26 cellular contexts compared by ENCODE assay signal in the genomic region with DNA sequence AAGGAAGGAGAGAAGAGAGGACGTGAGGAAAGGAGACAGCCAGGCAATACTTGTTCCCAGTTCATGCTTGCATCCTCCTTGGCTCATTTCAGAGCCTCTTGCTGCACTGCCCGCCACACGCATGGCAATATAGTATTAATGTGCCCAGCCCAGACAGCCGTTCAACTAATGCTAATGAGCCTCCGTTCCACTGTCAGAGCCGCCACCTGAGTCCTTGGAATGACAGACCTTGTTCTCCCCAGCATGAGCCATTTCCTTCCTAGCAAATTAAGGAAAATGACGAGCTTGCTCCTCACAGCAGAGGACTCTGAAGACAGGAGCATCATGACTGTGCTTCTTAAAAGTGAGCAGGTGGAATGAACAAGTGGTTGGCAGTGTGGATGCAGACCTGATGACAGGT. TPM values are rescaled to one million over a fixed set of nuclear protein-coding genes. Genes with fewer than 3 reads are reported as not detected.
DNase-seq lines count a peak whose midpoint lies in the region; ATAC-seq, FAIRE-seq and TF ChIP-seq lines count a peak whose summit lies in the region.
"Had no signal": no experiment of that assay in that cellular context is flagged by ENCODE, and none has a peak within 500 bp of the region (broad histone marks: within the 10 kb centered on the region; RNA-seq: fewer than 3 reads in every experiment).

No MANE protein-coding gene starts in this region.

- no peak overlapping the region for H3K4ac ChIP-seq in neuronal stem cell (ENCODE audit: low read length)

- no peaks in the 10 kb centered on the region for H3K36me3 ChIP-seq in neuronal stem cell (replicated peaks in 1 of 2; ENCODE audit: control insufficient read depth in 2 of 2, insufficient read depth in 2 of 2, low read length in 2 of 2)
- H3K36me3 ChIP-seq in kidney (ENCODE audit: control insufficient read depth in 1 of 2, insufficient read depth in 2 of 2, low read length in 2 of 2) = no peaks in the 10 kb centered on the region
- H3K36me3 ChIP-seq: BLaER1, SJSA1 had no signal

- H4K91ac ChIP-seq in neuronal stem cell (ENCODE audit: low read depth, low read length, poor library complexity) = no peak overlapping the region

- no peak overlapping the region for H2AFZ ChIP-seq in neuronal stem cell (ENCODE audit: low read length)

- ATAC-seq in left ventricle myocardium superior = no peak
- ATAC-seq: K562, Right ventricle myocardium inferior had no signal

- H3K4me2 ChIP-seq in neuronal stem cell (ENCODE audit: insufficient read depth, low read length, poor library complexity, severe bottlenecking) = no peak overlapping the region
- H3K4me2 ChIP-seq: BLaER1 had no signal

- no peak overlapping the region for H2AK5ac ChIP-seq in neuronal stem cell (ENCODE audit: low read depth, low read length)

- peaks cover 0 to 20% (median 0%) of the 10 kb centered on the region in 3 experiments for H3K27me3 ChIP-seq in neuronal stem cell (ENCODE audit: control insufficient read depth in 3 of 3, insufficient read depth in 3 of 3, low read depth in 1 of 3, low read length in 3 of 3)
- H3K27me3 ChIP-seq: BLaER1, SJSA1 had no signal

- WGBS in neuronal stem cell (ENCODE audit: extremely low coverage in 2 of 2, insufficient read length in 2 of 2, insufficient replicate concordance in 1 of 2), 2 donors = no CpG with 5 or more reads among the region's 7 CpGs

- H3K18ac ChIP-seq in neuronal stem cell (ENCODE audit: low read length) = peak overlapping the region; percentile 60

- no peak for FAIRE-seq in kidney (lab: Jason Lieb, UNC)
- FAIRE-seq: H54, K562, RCC 7860 had no signal

- H3K79me1 ChIP-seq in neuronal stem cell (ENCODE audit: low read depth, low read length) = no peaks in the 10 kb centered on the region

- no peak overlapping the region for H3K4me3 ChIP-seq in neuronal stem cell (ENCODE audit: low read length in 2 of 2)
- no peak overlapping the region for H3K4me3 ChIP-seq in kidney (ENCODE audit: low read length in 2 of 2)
- H3K4me3 ChIP-seq: BLaER1, K562, SJSA1 had no signal

- POLR2A ChIA-PET in RWPE1 (lab: Yijun Ruan, JAX; ENCODE audit: low non-redundant PET) = no interaction called here

- H3K14ac ChIP-seq in neuronal stem cell (ENCODE audit: low read length) = no peak overlapping the region

- H3K9me3 ChIP-seq in neuronal stem cell (replicated peaks in 1 of 2; ENCODE audit: control insufficient read depth in 2 of 2, insufficient read depth in 1 of 2, low read depth in 1 of 2, low read length in 2 of 2) (peaks cover 0 to 5% of the 10 kb centered on the region in 2 donors), kidney (ENCODE audit: control insufficient read depth in 1 of 2, low read length in 2 of 2) (no peaks in the 10 kb centered on the region)
- H3K9me3 ChIP-seq: BLaER1, SJSA1 had no signal

- H4K8ac ChIP-seq in neuronal stem cell (ENCODE audit: low read depth, low read length) = no peak overlapping the region

- H3K23ac ChIP-seq in neuronal stem cell (ENCODE audit: low read depth, low read length, poor library complexity) = no peak overlapping the region

- no peak overlapping the region for H2BK15ac ChIP-seq in neuronal stem cell (ENCODE audit: low read length)

- H2BK12ac ChIP-seq in neuronal stem cell (ENCODE audit: low read length) = no peak overlapping the region

- intact Hi-C loops in cardiac septum (cut with DNase I) = no loop called here
- intact Hi-C loops in left ventricle myocardium superior (cut with micrococcal nuclease) = no loop called here
- intact Hi-C loops in kidney (cut with DNase I) = no loop called here

- H2BK120ac ChIP-seq in neuronal stem cell (ENCODE audit: low read depth, low read length) = no peak overlapping the region

- H2BK5ac ChIP-seq in neuronal stem cell (ENCODE audit: low read length) = no peak overlapping the region

- H3K4me1 ChIP-seq in neuronal stem cell (ENCODE audit: control insufficient read depth in 2 of 2, insufficient read depth in 1 of 2, low read depth in 1 of 2, low read length in 2 of 2) = peaks cover 9 to 31% of the 10 kb centered on the region in 2 donors
- no peaks in the 10 kb centered on the region for H3K4me1 ChIP-seq in kidney (ENCODE audit: control insufficient read depth in 1 of 2, insufficient read depth in 1 of 2, low read depth in 1 of 2, low read length in 2 of 2)
- H3K4me1 ChIP-seq: SJSA1 had no signal

- DNase-seq in NCI-H1417 (lab: John Stamatoyannopoulos, UW) = peak in 2 of 3 experiments; percentile 41 to 65
- no peak for DNase-seq in NCI-H1417 treated with DMSO at 0.1 percent for 48 hours (lab: John Stamatoyannopoulos, UW)
- peak; percentile 26 for DNase-seq in cardiac septum (ENCODE audit: low spot score)
- no peak for DNase-seq in left ventricle myocardium superior
- DNase-seq in neuronal stem cell (ENCODE audit: low spot score) = no peak
- no peak for DNase-seq in HCEC 1CT
- no peak for DNase-seq in RWPE1 (ENCODE audit: low spot score)
- no peak for DNase-seq in kidney
- DNase-seq: ACHN, DMS79, HFFc6, MM.1S, NCI-H1048, NCI-H2029 treated with DMSO at 0.1 percent for 48 hours, NCI-H2171 treated with DMSO at 0.1 percent for 48 hours had no signal

- CTCF ChIA-PET in RWPE1 (lab: Yijun Ruan, JAX) = no interaction called here

- no peak overlapping the region for H3K9ac ChIP-seq in neuronal stem cell (ENCODE audit: low read depth, low read length, poor library complexity)
- H3K9ac ChIP-seq in kidney (ENCODE audit: low read length in 2 of 2) = no peak overlapping the region
- H3K9ac ChIP-seq: BLaER1 had no signal

- no peak for TF ChIP-seq CTCF in RWPE1 (conservative IDR thresholded peaks at IDR 0.05; ENCODE audit: low read depth)
- TF ChIP-seq CTCF in kidney (IDR thresholded peaks at IDR 0.05; ENCODE audit: borderline replicate concordance, extremely low read depth, insufficient read depth) = no peak

- H3K27ac ChIP-seq in neuronal stem cell (replicated peaks; ENCODE audit: low read length) (no peak overlapping the region), RWPE1 (no peak overlapping the region), kidney (ENCODE audit: low read depth in 2 of 2, low read length in 2 of 2) (no peak overlapping the region)
- H3K27ac ChIP-seq: 22Rv1, BLaER1, SJSA1 had no signal

RNA-seq across cellular contexts. Expression of a gene that starts 10.8 kb away (rescaled TPM):
- total RNA-seq in cardiac septum = 0.38 TPM
- 0.42 TPM for total RNA-seq in left ventricle myocardium superior
- 0.01 TPM for polyA plus RNA-seq in neuronal stem cell (2013, experiment 1 of 2)
- polyA plus RNA-seq in neuronal stem cell (2013, experiment 2 of 2) = 0.01 TPM
- 0.63 TPM for total RNA-seq in kidney
- 0.09 TPM for polyA plus RNA-seq in kidney (ENCODE audit: insufficient read depth, low read depth, low replicate concordance)
- total RNA-seq: CD4-positive, alpha-beta T cell; K562; NCI-H460; OCI-LY7 had no signal
- polyA plus RNA-seq: K562 had no signal

RNA-seq across cellular contexts. Expression of a gene that starts 18.8 kb away (rescaled TPM):
- 0.22 TPM for total RNA-seq in cardiac septum
- total RNA-seq in left ventricle myocardium superior = not detected
- polyA plus RNA-seq in neuronal stem cell (2013, experiment 1 of 2) = 0.03 TPM
- 0.01 TPM for polyA plus RNA-seq in neuronal stem cell (2013, experiment 2 of 2)
- total RNA-seq in kidney = 0.22 TPM
- polyA plus RNA-seq in kidney (ENCODE audit: insufficient read depth, low read depth, low replicate concordance) = not detected
- total RNA-seq: NCI-H460, Right ventricle myocardium inferior, SJSA1 had no signal

RNA-seq across cellular contexts. Expression of a gene that starts 29.2 kb away (rescaled TPM):
- 0.35 TPM for total RNA-seq in cardiac septum
- 0.40 TPM for total RNA-seq in left ventricle myocardium superior
- not detected for polyA plus RNA-seq in neuronal stem cell (2013, experiment 1 of 2)
- not detected for polyA plus RNA-seq in neuronal stem cell (2013, experiment 2 of 2)
- total RNA-seq in kidney = 0.72 TPM
- 15.8 TPM for polyA plus RNA-seq in kidney (ENCODE audit: insufficient read depth, low read depth, low replicate concordance)
- total RNA-seq: CD4-positive, alpha-beta T cell; K562; LHCN-M2; NCI-H460; OCI-LY7; SJSA1 had no signal
- polyA plus RNA-seq: K562 had no signal

Comparison
In these comparisons a context has a peak if more than half of its experiments do, and no peak if none do; other contexts are left out.
1. DNase-seq: peak in NCI-H1417 (2 of 3) and cardiac septum (single experiment); none in NCI-H1417 treated with DMSO at 0.1 percent for 48 hours (single experiment), left ventricle myocardium superior (single experiment), neuronal stem cell (single experiment), HCEC 1CT (single experiment), RWPE1 (single experiment) and kidney (single experiment).